ENCODE assay signal across 28 cellular contexts in the genomic region with DNA sequence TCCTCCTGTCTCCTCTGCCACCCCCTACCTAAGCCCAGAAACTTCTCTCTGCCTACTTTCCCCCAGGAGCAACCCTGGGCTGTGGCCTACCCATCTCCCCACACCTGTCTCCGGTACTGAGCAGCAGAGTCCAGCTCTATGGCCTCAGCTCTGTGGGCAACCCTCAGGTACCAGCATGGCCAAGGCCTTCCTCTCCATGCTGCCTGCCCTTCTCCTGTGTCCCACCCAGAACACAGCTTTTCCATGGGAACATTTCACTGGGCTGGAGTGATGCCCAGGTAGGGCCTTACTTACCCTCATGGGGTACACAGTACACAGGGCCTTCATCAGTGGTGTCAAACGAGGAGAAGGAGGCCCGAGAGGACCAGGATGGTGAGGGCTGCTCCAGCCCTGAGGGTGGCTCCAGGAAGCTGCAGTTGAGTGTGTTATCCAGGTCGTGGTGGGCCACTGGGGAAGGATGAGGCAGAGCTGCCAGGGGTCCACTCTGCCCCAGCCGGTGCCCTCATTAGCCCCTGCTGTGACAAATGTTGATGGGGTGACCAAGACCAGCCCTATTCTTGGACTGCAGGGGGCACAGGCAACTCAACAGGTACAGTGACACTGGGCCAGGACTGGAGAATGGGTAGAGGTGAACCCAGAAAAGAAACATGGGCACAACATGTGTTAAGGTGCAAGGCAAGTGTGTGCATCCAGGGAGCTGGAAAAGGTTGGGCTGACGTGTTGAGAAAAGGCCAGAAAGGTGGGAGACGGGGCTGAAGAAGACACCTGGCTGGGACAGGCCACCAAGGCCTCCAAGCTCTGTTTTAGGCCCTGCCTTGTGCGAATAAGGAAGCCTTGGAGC. TPM values are rescaled to one million over a fixed set of nuclear protein-coding genes. Genes with fewer than 3 reads are reported as not detected.
DNase-seq lines count a peak whose midpoint lies in the region; FAIRE-seq and TF ChIP-seq lines count a peak whose summit lies in the region.
"Had no signal": no experiment of that assay in that cellular context is flagged by ENCODE, and none has a peak within 500 bp of the region (broad histone marks: within the 10 kb centered on the region; RNA-seq: fewer than 3 reads in every experiment).

No MANE protein-coding gene starts in this region.

- H3K4me3 ChIP-seq in HEK293 (ENCODE audit: low read depth, low read length) (no peak overlapping the region), Peyer's patch (no peak overlapping the region), uterus (no peak overlapping the region)
- H3K4me3 ChIP-seq: A549, HAP-1, prostate gland, sigmoid colon, stomach, transverse colon had no signal

- TF ChIP-seq CTCF in HEK293 (tag by site-specific recombination; IDR thresholded peaks at IDR 0.05): no peak
- no peak for TF ChIP-seq CTCF in Peyer's patch (IDR thresholded peaks at IDR 0.05)
- TF ChIP-seq CTCF in uterus (IDR thresholded peaks at IDR 0.05): no peak

- H3K27ac ChIP-seq in HEK293 (ENCODE audit: extremely low read depth, low read depth, low read length) (no peak overlapping the region), Peyer's patch (no peak overlapping the region), uterus (no peak overlapping the region)
- H3K27ac ChIP-seq: A549, HL-60, prostate gland, sigmoid colon, stomach, transverse colon had no signal

- H3K27me3 ChIP-seq in Peyer's patch (peaks cover 0 to 13% of the 10 kb centered on the region in 2 donors), uterus (no peaks in the 10 kb centered on the region)

- CTCF ChIA-PET in HEK293 (lab: Yijun Ruan, JAX): interaction anchor here (0.6 to 3.5 kb wide), 3 partner anchors 9 to 67 kb away, joined by 4 to 18 read pairs (median 4); no protein-coding TSS in a partner anchor

- TF ChIP-seq POLR2A in Peyer's patch (IDR thresholded peaks at IDR 0.05) (no peak), uterus (IDR thresholded peaks at IDR 0.05) (no peak)

- intact Hi-C loops in uterus (cut with DNase I; ENCODE audit: low total_unique reads): no loop called here

- H3K36me3 ChIP-seq in HEK293 (ENCODE audit: control insufficient read depth in 2 of 2, insufficient read depth in 1 of 2, low read length in 2 of 2) (peaks cover 0 to 74% of the 10 kb centered on the region in 2 experiments; a peak in 1 of 3 replicates), Peyer's patch (no peaks in the 10 kb centered on the region), uterus (no peaks in the 10 kb centered on the region)
- H3K36me3 ChIP-seq: prostate gland, transverse colon had no signal

- peak; percentile 50 for FAIRE-seq in urothelium cell line (lab: Jason Lieb, UNC)
- FAIRE-seq: A549, endometrium, GM12891, HepG2, islet of Langerhans had no signal

- POLR2A ChIA-PET in HEK293 (lab: Yijun Ruan, JAX): no interaction called here

- DNase-seq in activated effector memory CD4-positive, alpha-beta T cell treated with anti-CD3 and anti-CD28 coated beads, Interleukin-2, amount 50 U/mL, for 16 hours: peak; percentile 58
- no peak for DNase-seq in activated effector memory CD4-positive, alpha-beta T cell treated with Interleukin-2 at 50 U/mL for 16 hours
- DNase-seq in epidermal melanocyte (ENCODE audit: insufficient read length, low spot score): peak; percentile 15
- DNase-seq in urothelium cell line (ENCODE audit: low spot score): no peak
- DNase-seq in NCI-H345 treated with DMSO at 0.1 percent for 48 hours (lab: John Stamatoyannopoulos, UW; ENCODE audit: unreplicated experiment): no peak
- no peak for DNase-seq in Peyer's patch
- no peak for DNase-seq in uterus
- DNase-seq: activated B cell treated with CpG ODN at 0.5 μM for 24 hours; activated CD4-positive, alpha-beta T cell treated with anti-CD3 and anti-CD28 coated beads, Interleukin-2, amount 50 U/mL, for 4 hours; activated CD8-positive, alpha-beta memory T cell treated with anti-CD3 and anti-CD28 coated beads, Interleukin-2, amount 50 U/mL, for 4 hours; activated gamma-delta T cell; amniotic stem cell; Calu3; NCI-H2081 treated with DMSO at 0.1 percent for 48 hours; NCI-H446; stomach; transverse colon had no signal

- no peaks in the 10 kb centered on the region for H3K9me3 ChIP-seq in HEK293 (ENCODE audit: control insufficient read depth, insufficient read depth, low read depth, low read length)
- no peaks in the 10 kb centered on the region for H3K9me3 ChIP-seq in Peyer's patch
- H3K9me3 ChIP-seq in uterus: no peaks in the 10 kb centered on the region
- H3K9me3 ChIP-seq: A549, HAP-1, prostate gland, sigmoid colon, stomach, transverse colon had no signal

- H3K4me1 ChIP-seq in HEK293 (ENCODE audit: control insufficient read depth, insufficient read depth, low read length) (no peaks in the 10 kb centered on the region), Peyer's patch (peaks cover 0 to 43% (median 24%) of the 10 kb centered on the region in 4 donors), uterus (peaks cover 0 to 20% of the 10 kb centered on the region in 2 donors)
- H3K4me1 ChIP-seq: HAP-1 had no signal

TF ChIP-seq in HEK293, 187 proteins besides CTCF, POLR2A, EP300 and RAD21 (continues in another document):
- no peak for TF ChIP-seq ZNF768 (tag by site-specific recombination; IDR thresholded peaks at IDR 0.05)
- TF ChIP-seq KLF8 (tag by site-specific recombination; IDR thresholded peaks at IDR 0.05): no peak
- TF ChIP-seq, protein P1, sequence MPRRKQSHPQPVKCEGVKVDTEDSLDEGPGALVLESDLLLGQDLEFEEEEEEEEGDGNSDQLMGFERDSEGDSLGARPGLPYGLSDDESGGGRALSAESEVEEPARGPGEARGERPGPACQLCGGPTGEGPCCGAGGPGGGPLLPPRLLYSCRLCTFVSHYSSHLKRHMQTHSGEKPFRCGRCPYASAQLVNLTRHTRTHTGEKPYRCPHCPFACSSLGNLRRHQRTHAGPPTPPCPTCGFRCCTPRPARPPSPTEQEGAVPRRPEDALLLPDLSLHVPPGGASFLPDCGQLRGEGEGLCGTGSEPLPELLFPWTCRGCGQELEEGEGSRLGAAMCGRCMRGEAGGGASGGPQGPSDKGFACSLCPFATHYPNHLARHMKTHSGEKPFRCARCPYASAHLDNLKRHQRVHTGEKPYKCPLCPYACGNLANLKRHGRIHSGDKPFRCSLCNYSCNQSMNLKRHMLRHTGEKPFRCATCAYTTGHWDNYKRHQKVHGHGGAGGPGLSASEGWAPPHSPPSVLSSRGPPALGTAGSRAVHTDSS (tag by site-specific recombination; IDR thresholded peaks at IDR 0.05): no peak
- TF ChIP-seq ZNF274 (IDR thresholded peaks at IDR 0.05; ENCODE audit: low read length): no peak
- no peak for TF ChIP-seq ZNF274 (tag by site-specific recombination; IDR thresholded peaks at IDR 0.05; ENCODE audit: borderline replicate concordance)
- peak; percentile 69 for TF ChIP-seq ZNF157 (tag by site-specific recombination; IDR thresholded peaks at IDR 0.05)
- no peak for TF ChIP-seq ZNF843 (tag by site-specific recombination; IDR thresholded peaks at IDR 0.05)
- TF ChIP-seq ZFP37 (tag by site-specific recombination; IDR thresholded peaks at IDR 0.05): no peak
- TF ChIP-seq KLF16 (tag by site-specific recombination; IDR thresholded peaks at IDR 0.05): no peak
- TF ChIP-seq, protein P2, sequence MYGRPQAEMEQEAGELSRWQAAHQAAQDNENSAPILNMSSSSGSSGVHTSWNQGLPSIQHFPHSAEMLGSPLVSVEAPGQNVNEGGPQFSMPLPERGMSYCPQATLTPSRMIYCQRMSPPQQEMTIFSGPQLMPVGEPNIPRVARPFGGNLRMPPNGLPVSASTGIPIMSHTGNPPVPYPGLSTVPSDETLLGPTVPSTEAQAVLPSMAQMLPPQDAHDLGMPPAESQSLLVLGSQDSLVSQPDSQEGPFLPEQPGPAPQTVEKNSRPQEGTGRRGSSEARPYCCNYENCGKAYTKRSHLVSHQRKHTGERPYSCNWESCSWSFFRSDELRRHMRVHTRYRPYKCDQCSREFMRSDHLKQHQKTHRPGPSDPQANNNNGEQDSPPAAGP (tag by site-specific recombination; IDR thresholded peaks at IDR 0.05): no peak

RNA-seq across cellular contexts. Expression of a gene that starts 10.3 kb away (rescaled TPM):
- total RNA-seq in Peyer's patch (1 to 10 TPM; 3.5 to 8.3 (median 5.2) TPM), uterus (10 to 100 TPM; 22.9 to 84.5 (median 30.1) TPM)

RNA-seq across cellular contexts. Expression of a gene that starts 33.4 kb away (rescaled TPM):
- total RNA-seq in Peyer's patch (10 to 100 TPM in 2 of 4 donors, 1 to 10 TPM in 2; 2.1 to 12.0 (median 9.3) TPM), uterus (10 to 100 TPM in 3 of 4 donors, 1 to 10 TPM in 1; 8.2 to 32.0 (median 10.8) TPM)
- total RNA-seq: OCI-LY7 had no signal

Comparison
In these comparisons a context has a peak if more than half of its experiments do, and no peak if none do; other contexts are left out.
1. DNase-seq: peak in activated effector memory CD4-positive, alpha-beta T cell treated with anti-CD3 and anti-CD28 coated beads, Interleukin-2, amount 50 U/mL, for 16 hours (single experiment) and epidermal melanocyte (single experiment); none in activated effector memory CD4-positive, alpha-beta T cell treated with Interleukin-2 at 50 U/mL for 16 hours (single experiment), urothelium cell line (single experiment), NCI-H345 treated with DMSO at 0.1 percent for 48 hours (single experiment), Peyer's patch (0 of 3) and uterus (0 of 2).